Comparison of ENCODE assay signal across 1 cellular context in genomic region chr18:77526962-77527361, GRCh38.
TF ChIP-seq lines count a peak whose summit lies in the region.

No MANE protein-coding gene starts in this region.

TF ChIP-seq in H1, 55 proteins besides CTCF, POLR2A, EP300 and RAD21:
- TF ChIP-seq CBX5 (IDR thresholded peaks at IDR 0.05; ENCODE audit: low read depth, low read length): no peak
- TF ChIP-seq MAX (IDR thresholded peaks at IDR 0.05): no peak
- TF ChIP-seq SIRT6 (IDR thresholded peaks at IDR 0.05; ENCODE audit: low read length): no peak
TF ChIP-seq in H1: peak in this region for 0.
